1 cellular context compared by ENCODE assay signal in the genomic region with DNA sequence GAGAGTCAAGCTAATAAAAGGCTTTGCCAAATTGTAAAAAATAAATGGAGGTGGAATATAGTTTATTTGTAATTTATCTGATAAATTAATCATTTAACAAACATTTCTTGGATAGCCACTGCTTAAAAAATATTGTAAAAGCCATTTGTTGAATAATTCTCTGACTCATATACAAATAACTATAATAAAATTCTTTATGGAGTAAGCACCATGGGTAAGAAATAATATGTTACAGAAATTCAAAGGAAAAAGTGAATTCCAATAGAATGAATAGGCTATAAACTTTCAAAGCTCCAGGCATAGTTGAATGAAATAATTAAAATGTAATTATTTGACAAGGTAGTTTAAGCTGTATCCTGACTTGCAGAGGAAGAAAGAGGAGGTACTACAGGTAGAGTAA.
TF ChIP-seq lines count a peak whose summit lies in the region.

No MANE protein-coding gene starts in this region.

TF ChIP-seq in IMR-90, 13 proteins besides CTCF, POLR2A, EP300 and RAD21:
- TF ChIP-seq MAZ (IDR thresholded peaks at IDR 0.05; ENCODE audit: borderline replicate concordance, low read depth, low read length) (no peak), CHD1 (IDR thresholded peaks at IDR 0.05; ENCODE audit: low read depth, low read length) (no peak)
- TF ChIP-seq, protein P1, sequence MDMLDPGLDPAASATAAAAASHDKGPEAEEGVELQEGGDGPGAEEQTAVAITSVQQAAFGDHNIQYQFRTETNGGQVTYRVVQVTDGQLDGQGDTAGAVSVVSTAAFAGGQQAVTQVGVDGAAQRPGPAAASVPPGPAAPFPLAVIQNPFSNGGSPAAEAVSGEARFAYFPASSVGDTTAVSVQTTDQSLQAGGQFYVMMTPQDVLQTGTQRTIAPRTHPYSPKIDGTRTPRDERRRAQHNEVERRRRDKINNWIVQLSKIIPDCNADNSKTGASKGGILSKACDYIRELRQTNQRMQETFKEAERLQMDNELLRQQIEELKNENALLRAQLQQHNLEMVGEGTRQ (IDR thresholded peaks at IDR 0.05; ENCODE audit: low read depth, low read length): no peak
